21 cellular contexts compared by ENCODE assay signal in genomic region chr17:40886090-40886489, GRCh38. TPM values are rescaled to one million over a fixed set of nuclear protein-coding genes. Genes with fewer than 3 reads are reported as not detected.
A peak's percentile ranks its signal among the peaks of the same experiment; 100 is the strongest.
DNase-seq lines count a peak whose midpoint lies in the region; ATAC-seq and TF ChIP-seq lines count a peak whose summit lies in the region.
"Had no signal": no experiment of that assay in that cellular context is flagged by ENCODE, and none has a peak within 500 bp of the region (broad histone marks: within the 10 kb centered on the region; RNA-seq: fewer than 3 reads in every experiment).

No MANE protein-coding gene starts in this region.

- no peaks in the 10 kb centered on the region for H3K36me3 Mint-ChIP-seq in HFFc6 (ENCODE audit: low read depth)

- H3K4me1 Mint-ChIP-seq in HFFc6 (ENCODE audit: low read depth), result no peaks in the 10 kb centered on the region
- H3K4me1 Mint-ChIP-seq: activated T-helper 17 cell treated with anti-CD3 and anti-CD28 coated beads, Interleukin-2, amount 50 U/mL, for 72 hours had no signal

- no peak overlapping the region for H3K27ac Mint-ChIP-seq in HFFc6
- H3K27ac Mint-ChIP-seq: activated T-helper 17 cell treated with anti-CD3 and anti-CD28 coated beads, Interleukin-2, amount 50 U/mL, for 72 hours; T-helper 17 cell had no signal

- no peak for TF ChIP-seq CTCF in HFFc6 (IDR thresholded peaks at IDR 0.05)
- TF ChIP-seq CTCF in mucosa of descending colon (IDR thresholded peaks at IDR 0.05), result no peak
- TF ChIP-seq CTCF in colonic mucosa (IDR thresholded peaks at IDR 0.05), result no peak
- TF ChIP-seq CTCF in RWPE1 (conservative IDR thresholded peaks at IDR 0.05; ENCODE audit: low read depth), result no peak

- CTCF ChIA-PET in RWPE1 (lab: Yijun Ruan, JAX), result no interaction called here

- H3K36me3 ChIP-seq in mucosa of descending colon (ENCODE audit: low read depth) (no peaks in the 10 kb centered on the region), colonic mucosa (no peaks in the 10 kb centered on the region)
- H3K36me3 ChIP-seq: BE2C, right lobe of liver had no signal

- intact Hi-C loops in mucosa of descending colon (cut with DNase I, micrococcal nuclease), result no loop called here
- intact Hi-C loops in colonic mucosa (cut with DNase I), result no loop called here

- H3K9me3 ChIP-seq in mucosa of descending colon (no peaks in the 10 kb centered on the region), colonic mucosa (no peaks in the 10 kb centered on the region)
- H3K9me3 ChIP-seq: BE2C, right lobe of liver had no signal

- no peaks in the 10 kb centered on the region for H3K9me3 Mint-ChIP-seq in HFFc6
- H3K9me3 Mint-ChIP-seq: activated T-helper 17 cell treated with anti-CD3 and anti-CD28 coated beads, Interleukin-2, amount 50 U/mL, for 72 hours had no signal

- POLR2A ChIA-PET in RWPE1 (lab: Yijun Ruan, JAX; ENCODE audit: low non-redundant PET), result no interaction called here

- H3K27me3 Mint-ChIP-seq in HFFc6 (ENCODE audit: insufficient read depth), result peaks cover 29% of the 10 kb centered on the region

- H3K27me3 ChIP-seq in colonic mucosa, result no peaks in the 10 kb centered on the region
- H3K27me3 ChIP-seq: right lobe of liver had no signal

- H3K9ac ChIP-seq in colonic mucosa (ENCODE audit: low read depth in 2 of 2, low read length in 2 of 2), result no peak overlapping the region

- no peak overlapping the region for H3K4me3 Mint-ChIP-seq in HFFc6
- H3K4me3 Mint-ChIP-seq: activated T-helper 17 cell treated with anti-CD3 and anti-CD28 coated beads, Interleukin-2, amount 50 U/mL, for 72 hours; T-helper 17 cell had no signal

- H3K27ac ChIP-seq in colonic mucosa, result no peak overlapping the region
- no peak overlapping the region for H3K27ac ChIP-seq in RWPE1
- H3K27ac ChIP-seq: right lobe of liver had no signal

- peaks cover 4% of the 10 kb centered on the region for H3K4me1 ChIP-seq in mucosa of descending colon (ENCODE audit: low read depth)
- H3K4me1 ChIP-seq in colonic mucosa, result no peaks in the 10 kb centered on the region
- H3K4me1 ChIP-seq: BE2C, right lobe of liver had no signal

- no peak overlapping the region for H3K4me3 ChIP-seq in mucosa of descending colon
- no peak overlapping the region for H3K4me3 ChIP-seq in colonic mucosa
- H3K4me3 ChIP-seq: right lobe of liver had no signal

- peak; percentile 14 for ATAC-seq in mucosa of descending colon
- no peak for ATAC-seq in HG03025 (IDR thresholded peaks at IDR 0.05; ENCODE audit: low FRiP score, unreplicated experiment)
- ATAC-seq: activated CD4-positive, CD25-positive, alpha-beta regulatory T cell treated with anti-CD3 and anti-CD28 coated beads, Interleukin-2, amount 50 U/mL, for 24 hours; activated T-helper 17 cell treated with anti-CD3 and anti-CD28 coated beads, Interleukin-2, amount 50 U/mL, for 72 hours; right lobe of liver; T-helper 17 cell had no signal

- peak; percentile 77 for DNase-seq in Daoy (ENCODE audit: low read depth)
- DNase-seq in HFFc6, result peak; percentile 10
- peak; percentile 17 for DNase-seq in astrocyte of the hippocampus (ENCODE audit: low read depth, low spot score)
- DNase-seq in mucosa of descending colon, result no peak
- no peak for DNase-seq in colonic mucosa
- DNase-seq in RWPE1 (ENCODE audit: low spot score), result no peak
- DNase-seq: BE2C; effector CD8-positive, alpha-beta T cell; kidney glomerular epithelial cell; NCI-H2029 treated with DMSO at 0.1 percent for 48 hours; right lobe of liver; SHP77; stimulated activated CD4-positive, alpha-beta T cell treated with anti-CD3 and anti-CD28 coated beads, Interleukin-2, amount 100 ng/mL, for 24 hours; T-helper 17 cell had no signal

RNA-seq across cellular contexts. Expression of gene KRT20, which starts 1.0 kb away (rescaled TPM):
- total RNA-seq in Daoy (2014; rRNA removed; shearing (Covaris generic)), result not detected in 2 replicates
- total RNA-seq in HFFc6 (2021; fragmentation: NEBNext Ultra II Directional; extraction: Animal tissue kit (Norgen Biotek cat#: 25700)), result not detected
- total RNA-seq in mucosa of descending colon, result 1,000 to 10,000 TPM in 2 of 3 donors, 100 to 1,000 TPM in 1; 553 to 1,810 (median 1,312) TPM
- total RNA-seq in colonic mucosa, result 1,000 to 10,000 TPM; 1,610 to 1,735 TPM
- total RNA-seq: activated T-helper 17 cell treated with anti-CD3 and anti-CD28 coated beads, Interleukin-2, amount 50 U/mL, for 72 hours; cardiac septum; fibroblast of lung; omental fat pad; right lobe of liver; T-helper 17 cell had no signal

RNA-seq across cellular contexts. Expression of gene KRT12, which starts 19.1 kb away (rescaled TPM):
- not detected in 2 replicates for total RNA-seq in Daoy (2014; rRNA removed; shearing (Covaris generic))
- total RNA-seq in HFFc6 (2021; fragmentation: NEBNext Ultra II Directional; extraction: Animal tissue kit (Norgen Biotek cat#: 25700)), result not detected
- 1 to 10 TPM in 2 of 3 donors, under 1 TPM in 1; 0.80 to 6.0 (median 2.5) TPM for total RNA-seq in mucosa of descending colon
- 1 to 10 TPM; 2.2 to 4.4 TPM for total RNA-seq in colonic mucosa
- total RNA-seq: activated T-helper 17 cell treated with anti-CD3 and anti-CD28 coated beads, Interleukin-2, amount 50 U/mL, for 72 hours; cardiac septum; fibroblast of lung; omental fat pad; right lobe of liver; T-helper 17 cell; temporal lobe had no signal

RNA-seq across cellular contexts. Expression of gene KRT23, which starts 51.4 kb away (rescaled TPM):
- not detected in 2 replicates for total RNA-seq in Daoy (2014; rRNA removed; shearing (Covaris generic))
- under 1 TPM in 1 of 6 experiments, not detected in 5; 0.14 TPM for total RNA-seq in HFFc6 (2021; fragmentation: NEBNext Ultra II Directional; extraction: Animal tissue kit (Norgen Biotek cat#: 25700))
- total RNA-seq in mucosa of descending colon, result under 1 TPM in 1 of 3 donors, not detected in 2; 0.53 TPM
- total RNA-seq in colonic mucosa, result 1 to 10 TPM in 1 of 2 donors, under 1 TPM in 1; 0.27 to 1.2 TPM
- total RNA-seq: fibroblast of lung, T-helper 17 cell had no signal

Comparison
In these comparisons a context has a peak if more than half of its experiments do, and no peak if none do; other contexts are left out.
1. DNase-seq: peak in Daoy (single experiment), HFFc6 (single experiment) and astrocyte of the hippocampus (single experiment); none in mucosa of descending colon (0 of 3), colonic mucosa (single experiment) and RWPE1 (single experiment).
2. RNA of gene KRT20, which starts 1.0 kb away (total RNA-seq): 1,610 to 1,735 TPM in colonic mucosa and 553 to 1,810 TPM in mucosa of descending colon; not detected in Daoy and not detected in HFFc6; every median in the first group is over 100 times any median in the second.